ENCODE assay signal across 19 cellular contexts in genomic region chr17:39217734-39218369, GRCh38. TPM values are rescaled to one million over a fixed set of nuclear protein-coding genes. Genes with fewer than 3 reads are reported as not detected.
DNase-seq lines count a peak whose midpoint lies in the region; ATAC-seq, FAIRE-seq and TF ChIP-seq lines count a peak whose summit lies in the region.
"Had no signal": no experiment of that assay in that cellular context is flagged by ENCODE, and none has a peak within 500 bp of the region (broad histone marks: within the 10 kb centered on the region; RNA-seq: fewer than 3 reads in every experiment).

No MANE protein-coding gene starts in this region.

- no peak overlapping the region for H2AK5ac ChIP-seq in mesenchymal stem cell (ENCODE audit: low read length, severe bottlenecking)

- H3K27ac Mint-ChIP-seq in activated naive CD4-positive, alpha-beta T cell treated with anti-CD3 and anti-CD28 coated beads for 36 hours: no peak overlapping the region

- 44% methylated on average over 19 of the region's 24 CpGs for WGBS in A549 (ENCODE audit: missing lambda C conversion rate)
- WGBS in mesenchymal stem cell: 25% methylated on average over 24 of the region's 24 CpGs

- no peak for TF ChIP-seq EP300 in A549 (IDR thresholded peaks at IDR 0.05)

- CTCF ChIA-PET in A549 (lab: Yijun Ruan, JAX): interaction anchor here (0.7 to 31.5 kb wide), 6 partner anchors 10 to 405 kb away, joined by 3 to 1140 read pairs (median 5); no protein-coding TSS in a partner anchor
- CTCF ChIA-PET in activated naive CD4-positive, alpha-beta T cell treated with anti-CD3 and anti-CD28 coated beads for 36 hours (lab: Charles Lee): interaction anchor here (0.6 to 2.2 kb wide), 6 partner anchors 12 to 170 kb away, joined by 3 to 11 read pairs (median 4); no protein-coding TSS in a partner anchor

- no peak for TF ChIP-seq RAD21 in A549 (conservative IDR thresholded peaks at IDR 0.05 in 1 of 2, IDR thresholded peaks at IDR 0.05 in 1 of 2)

- TF ChIP-seq CTCF in A549 (IDR thresholded peaks at IDR 0.05) (no peak), GM06990 (IDR thresholded peaks at IDR 0.05; ENCODE audit: insufficient read depth, low read length, poor library complexity, severe bottlenecking) (no peak), ascending aorta (IDR thresholded peaks at IDR 0.05) (no peak), vagina (IDR thresholded peaks at IDR 0.05) (no peak)

- no peak overlapping the region for H3K4me3 Mint-ChIP-seq in activated naive CD4-positive, alpha-beta T cell treated with anti-CD3 and anti-CD28 coated beads for 36 hours

- H3K27ac ChIP-seq in A549 (peak overlapping the region in 1 of 2 experiments; percentile 35; a peak in 2 of 6 replicates), ascending aorta (peak overlapping the region; percentile 80 to 85), mesenchymal stem cell (ENCODE audit: low read length, poor library complexity, severe bottlenecking) (no peak overlapping the region), vagina (no peak overlapping the region)
- H3K27ac ChIP-seq: RWPE1 had no signal

- DNase-seq in A549 (ENCODE audit: low read depth in 1 of 2, low spot score in 1 of 2) (no peak), GM06990 (ENCODE audit: extremely low read depth, insufficient read length) (no peak), ascending aorta (ENCODE audit: low spot score in 2 of 2) (no peak), mesenchymal stem cell (no peak), kidney glomerular epithelial cell (lab: John Stamatoyannopoulos, UW) (no peak), vagina (ENCODE audit: extremely low spot score in 2 of 2) (no peak), T-helper 9 cell (no peak)
- DNase-seq in activated naive CD4-positive, alpha-beta T cell treated with anti-CD3 and anti-CD28 coated beads for 36 hours: no peak
- DNase-seq: COR-L47, DMS153, KG1, NCI-H1417 treated with DMSO at 0.1 percent for 48 hours, NCI-H1930, NCI-H446 treated with DMSO at 0.1 percent for 48 hours, NCI-H774, PC-3 had no signal

- H3K4me3 ChIP-seq in A549: no peak overlapping the region
- 0 out of 2 replicates have a peak overlapping the region, but pooled peaks have one; percentile 15 for H3K4me3 ChIP-seq in GM06990 (replicated peaks; ENCODE audit: low read depth, low read length)
- H3K4me3 ChIP-seq in ascending aorta: no peak overlapping the region
- H3K4me3 ChIP-seq in mesenchymal stem cell (ENCODE audit: insufficient read depth in 1 of 2, low read depth in 1 of 2, low read length in 2 of 2): peak overlapping the region; percentile 23 to 48
- H3K4me3 ChIP-seq in vagina: no peak overlapping the region

- no peak overlapping the region for H2BK15ac ChIP-seq in mesenchymal stem cell (ENCODE audit: low read depth, poor library complexity, severe bottlenecking)

- no peak overlapping the region for H3K9ac ChIP-seq in mesenchymal stem cell (ENCODE audit: low read length)

- H3K18ac ChIP-seq in mesenchymal stem cell (ENCODE audit: low read depth in 1 of 2, low read length in 2 of 2): no peak overlapping the region

- H3K27me3 Mint-ChIP-seq in activated naive CD4-positive, alpha-beta T cell treated with anti-CD3 and anti-CD28 coated beads for 36 hours (ENCODE audit: low read depth): peaks cover 14% of the 10 kb centered on the region

- no peak overlapping the region for H3K4ac ChIP-seq in mesenchymal stem cell (ENCODE audit: low read depth in 1 of 2, low read length in 2 of 2)

- H3K79me1 ChIP-seq in mesenchymal stem cell (replicated peaks; ENCODE audit: low read length, poor library complexity, severe bottlenecking): no peaks in the 10 kb centered on the region

- H3K9me3 ChIP-seq in A549 (no peaks in the 10 kb centered on the region), ascending aorta (no peaks in the 10 kb centered on the region), mesenchymal stem cell (ENCODE audit: control insufficient read depth, low read length) (no peaks in the 10 kb centered on the region), vagina (no peaks in the 10 kb centered on the region)

- H3K36me3 ChIP-seq in GM06990 (ENCODE audit: control insufficient read depth, insufficient read depth, low read length): no peaks in the 10 kb centered on the region
- H3K36me3 ChIP-seq in ascending aorta: peaks cover 0 to 4% of the 10 kb centered on the region in 2 donors
- H3K36me3 ChIP-seq in mesenchymal stem cell (ENCODE audit: control insufficient read depth in 1 of 2, insufficient read depth in 2 of 2, low read depth in 1 of 2, low read length in 2 of 2): no peaks in the 10 kb centered on the region
- H3K36me3 ChIP-seq in vagina: no peaks in the 10 kb centered on the region

- intact Hi-C loops in ascending aorta (cut with DNase I) (no loop called here), vagina (cut with DNase I) (no loop called here)
- intact Hi-C loops in activated naive CD4-positive, alpha-beta T cell treated with anti-CD3 and anti-CD28 coated beads for 36 hours (cut with micrococcal nuclease): no loop called here

- H4K8ac ChIP-seq in mesenchymal stem cell (ENCODE audit: low read length): no peak overlapping the region

- no peak overlapping the region for H4K91ac ChIP-seq in mesenchymal stem cell (ENCODE audit: low read length)

- ATAC-seq in A549: no peak
- ATAC-seq: HepG2, PC-3 had no signal

- no peak overlapping the region for H3K23ac ChIP-seq in mesenchymal stem cell (ENCODE audit: low read length in 2 of 2)

- H3K36me3 Mint-ChIP-seq in activated naive CD4-positive, alpha-beta T cell treated with anti-CD3 and anti-CD28 coated beads for 36 hours (ENCODE audit: low read depth): no peaks in the 10 kb centered on the region
- H3K36me3 Mint-ChIP-seq: CD14-positive monocyte had no signal

- H3K4me1 ChIP-seq in A549: peaks cover 17% of the 10 kb centered on the region
- H3K4me1 ChIP-seq in ascending aorta: peaks cover 17 to 44% of the 10 kb centered on the region in 2 donors
- peaks cover 17% of the 10 kb centered on the region for H3K4me1 ChIP-seq in mesenchymal stem cell (ENCODE audit: control insufficient read depth, insufficient read depth, low read depth, low read length)
- peaks cover 4% of the 10 kb centered on the region for H3K4me1 ChIP-seq in vagina

- no peak overlapping the region for H2BK5ac ChIP-seq in mesenchymal stem cell (ENCODE audit: low read depth, low read length, poor library complexity, severe bottlenecking)

- no peak overlapping the region for H2AFZ ChIP-seq in mesenchymal stem cell (ENCODE audit: low read depth, low read length)

- H3K9me3 Mint-ChIP-seq in activated naive CD4-positive, alpha-beta T cell treated with anti-CD3 and anti-CD28 coated beads for 36 hours: no peaks in the 10 kb centered on the region

- FAIRE-seq in A549 (lab: Jason Lieb, UNC): no peak
- FAIRE-seq: HepG2 had no signal

- H3K27me3 ChIP-seq in GM06990 (replicated peaks; ENCODE audit: control insufficient read depth, insufficient read depth, low read length): no peaks in the 10 kb centered on the region; the same call in none of the 2 replicates
- no peaks in the 10 kb centered on the region for H3K27me3 ChIP-seq in ascending aorta
- peaks cover 33 to 59% of the 10 kb centered on the region in 2 experiments for H3K27me3 ChIP-seq in mesenchymal stem cell (ENCODE audit: control insufficient read depth in 1 of 2, insufficient read depth in 1 of 2, low read length in 2 of 2)
- H3K27me3 ChIP-seq in vagina: no peaks in the 10 kb centered on the region

- no peak overlapping the region for H2BK120ac ChIP-seq in mesenchymal stem cell (ENCODE audit: low read depth, low read length)

- TF ChIP-seq POLR2A in A549 (IDR thresholded peaks at IDR 0.05; ENCODE audit: low read length) (no peak), vagina (IDR thresholded peaks at IDR 0.05) (no peak)

- H3K4me2 ChIP-seq in A549 (peak overlapping the region; percentile 12; the same call in 2 of the 3 replicates), mesenchymal stem cell (ENCODE audit: low read length, poor library complexity, severe bottlenecking) (peak overlapping the region; percentile 34)

- peaks cover 2% of the 10 kb centered on the region for H3K4me1 Mint-ChIP-seq in activated naive CD4-positive, alpha-beta T cell treated with anti-CD3 and anti-CD28 coated beads for 36 hours (ENCODE audit: low read depth)

- no peak overlapping the region for H3K14ac ChIP-seq in mesenchymal stem cell (ENCODE audit: low read length in 2 of 2)

- H2BK12ac ChIP-seq in mesenchymal stem cell (ENCODE audit: low read length in 2 of 2): no peak overlapping the region

- POLR2A ChIA-PET in A549 (lab: Yijun Ruan, JAX): interaction anchor here (0.6 to 1.7 kb wide), 4 partner anchors 11 to 21 kb away, joined by 3 to 6 read pairs (median 4); partner anchors contain the start of gene RPL19

RNA-seq across cellular contexts. Expression of gene STAC2, which starts 7.9 kb away (rescaled TPM):
- polyA plus RNA-seq in A549 (2011; rRNA removed) (0.03 TPM in 2 replicates), A549 (2017; fragmentation: RNase III; extraction: RNeasy Plus Mini Kit Qiagen cat#74134 plus additional on column Dnase treatment) (0.16 to 0.29 TPM (median 0.26 TPM) in 3 replicates)
- 0.08 and 0.12 TPM in 2 replicates for polyA plus RNA-seq in A549 (2012; cell fraction: cytosol; rRNA removed)
- 0.10 TPM in 2 replicates for polyA plus RNA-seq in A549 (2012; cell fraction: nucleus; rRNA removed)
- 0.15 TPM in 1 of 2 replicates, not detected in the other for polyA minus RNA-seq in A549 (2011; rRNA and poly(A)+ RNA removed)
- total RNA-seq in ascending aorta (7.9 TPM), vagina (0.98 TPM)
- polyA plus RNA-seq in mesenchymal stem cell (2013, experiment 1 of 2): 0.01 TPM
- 0.01 TPM for polyA plus RNA-seq in mesenchymal stem cell (2013, experiment 2 of 2)
- total RNA-seq in activated naive CD4-positive, alpha-beta T cell treated with anti-CD3 and anti-CD28 coated beads for 36 hours: not detected
- total RNA-seq: HepG2, PC-3 had no signal
- polyA plus RNA-seq: CD14-positive monocyte, HepG2 had no signal

RNA-seq across cellular contexts. Expression of gene RPL19, which starts 17.8 kb away (rescaled TPM):
- 1,983 and 2,211 TPM in 2 replicates for polyA plus RNA-seq in A549 (2011; rRNA removed)
- polyA plus RNA-seq in A549 (2012; cell fraction: cytosol; rRNA removed): 3,586 and 4,539 TPM in 2 replicates
- polyA plus RNA-seq in A549 (2012; cell fraction: nucleus; rRNA removed): 1,789 and 1,975 TPM in 2 replicates
- polyA plus RNA-seq in A549 (2017; fragmentation: RNase III; extraction: RNeasy Plus Mini Kit Qiagen cat#74134 plus additional on column Dnase treatment): 2,724 to 2,918 TPM (median 2,862 TPM) in 3 replicates
- 835 and 986 TPM in 2 replicates for polyA minus RNA-seq in A549 (2011; rRNA and poly(A)+ RNA removed)
- 1,889 TPM for total RNA-seq in ascending aorta
- 2,372 TPM for polyA plus RNA-seq in mesenchymal stem cell (2013, experiment 1 of 2)
- polyA plus RNA-seq in mesenchymal stem cell (2013, experiment 2 of 2): 2,320 TPM
- total RNA-seq in vagina: 2,758 TPM
- 1,000 to 10,000 TPM; 3,280 to 3,392 TPM for total RNA-seq in activated naive CD4-positive, alpha-beta T cell treated with anti-CD3 and anti-CD28 coated beads for 36 hours

RNA-seq across cellular contexts. Expression of gene CACNB1, which starts 20.4 kb away (rescaled TPM):
- 3.2 and 3.6 TPM in 2 replicates for polyA plus RNA-seq in A549 (2011; rRNA removed)
- 4.3 and 5.3 TPM in 2 replicates for polyA plus RNA-seq in A549 (2012; cell fraction: cytosol; rRNA removed)
- polyA plus RNA-seq in A549 (2012; cell fraction: nucleus; rRNA removed): 17.6 and 19.6 TPM in 2 replicates
- 3.4 to 4.3 TPM (median 3.9 TPM) in 3 replicates for polyA plus RNA-seq in A549 (2017; fragmentation: RNase III; extraction: RNeasy Plus Mini Kit Qiagen cat#74134 plus additional on column Dnase treatment)
- 8.4 and 10.0 TPM in 2 replicates for polyA minus RNA-seq in A549 (2011; rRNA and poly(A)+ RNA removed)
- total RNA-seq in ascending aorta: 9.6 TPM
- polyA plus RNA-seq in mesenchymal stem cell (2013, experiment 1 of 2): 7.0 TPM
- 6.3 TPM for polyA plus RNA-seq in mesenchymal stem cell (2013, experiment 2 of 2)
- 8.3 TPM for total RNA-seq in vagina
- 1 to 10 TPM; 5.3 to 5.9 TPM for total RNA-seq in activated naive CD4-positive, alpha-beta T cell treated with anti-CD3 and anti-CD28 coated beads for 36 hours

RNA-seq across cellular contexts. Expression of gene ARL5C, which starts 51.9 kb away (rescaled TPM):
- not detected in 2 replicates for polyA plus RNA-seq in A549 (2011; rRNA removed)
- polyA plus RNA-seq in A549 (2012; cell fraction: cytosol; rRNA removed): not detected in 2 replicates
- 0.01 TPM in 1 of 2 replicates, not detected in the other for polyA plus RNA-seq in A549 (2012; cell fraction: nucleus; rRNA removed)
- polyA plus RNA-seq in A549 (2017; fragmentation: RNase III; extraction: RNeasy Plus Mini Kit Qiagen cat#74134 plus additional on column Dnase treatment): not detected in 3 replicates
- polyA minus RNA-seq in A549 (2011; rRNA and poly(A)+ RNA removed): not detected in 2 replicates
- total RNA-seq in ascending aorta: not detected
- polyA plus RNA-seq in mesenchymal stem cell (2013, experiment 1 of 2): not detected
- not detected for polyA plus RNA-seq in mesenchymal stem cell (2013, experiment 2 of 2)
- total RNA-seq in vagina: not detected
- total RNA-seq in activated naive CD4-positive, alpha-beta T cell treated with anti-CD3 and anti-CD28 coated beads for 36 hours: not detected
- total RNA-seq: HepG2, PC-3 had no signal
- polyA plus RNA-seq: CD14-positive monocyte, HepG2 had no signal

Comparison
In these comparisons a context has a peak if more than half of its experiments do, and no peak if none do; other contexts are left out.
1. H3K27ac ChIP-seq: peak in ascending aorta (2 of 2); none in mesenchymal stem cell (single experiment) and vagina (single experiment).
2. H3K4me3 ChIP-seq: peak in GM06990 (single experiment) and mesenchymal stem cell (2 of 2); none in A549 (single experiment), ascending aorta (0 of 2) and vagina (0 of 2).